In genomic region chr2:25822190-25823117, GRCh38 we compare ENCODE assay signal across 8 cellular contexts. TPM values are rescaled to one million over a fixed set of nuclear protein-coding genes. Genes with fewer than 3 reads are reported as not detected.
DNase-seq lines count a peak whose midpoint lies in the region; ATAC-seq and TF ChIP-seq lines count a peak whose summit lies in the region.

No MANE protein-coding gene starts in this region.

- DNase-seq in NCI-H1105 (lab: John Stamatoyannopoulos, UW): peak; percentile 29
- peak; percentile 54 for DNase-seq in activated effector memory CD4-positive, alpha-beta T cell treated with Interleukin-2 at 50 U/mL for 16 hours
- DNase-seq in head of caudate nucleus: peak; percentile 32 to 90 (median 75)
- peak; percentile 63 for DNase-seq in sigmoid colon
- peak; percentile 58 to 83 for DNase-seq in aorta
- no peak for DNase-seq in amniotic stem cell (lab: John Stamatoyannopoulos, UW)

- TF ChIP-seq EP300 in sigmoid colon (IDR thresholded peaks at IDR 0.05): no peak

- H3K36me3 ChIP-seq in sigmoid colon (no peaks in the 10 kb centered on the region), aorta (ENCODE audit: control insufficient read depth in 1 of 2, insufficient read depth in 2 of 2, low read length in 1 of 2) (no peaks in the 10 kb centered on the region)

- TF ChIP-seq CTCF in sigmoid colon (IDR thresholded peaks at IDR 0.05): no peak

- peak; percentile 73 for ATAC-seq in aorta (ENCODE audit: low FRiP score)
- ATAC-seq in GM18520 (IDR thresholded peaks at IDR 0.05; ENCODE audit: unreplicated experiment): no peak
- no peak for ATAC-seq in GM18498 (IDR thresholded peaks at IDR 0.05; ENCODE audit: unreplicated experiment)

- no peak for TF ChIP-seq POLR2A in sigmoid colon (IDR thresholded peaks at IDR 0.05)

- 36 to 83% methylated on average over 30 of the region's 30 CpGs for WGBS in sigmoid colon, 2 donors
- WGBS in aorta, 2 donors: 22 to 40% methylated on average over 30 of the region's 30 CpGs

- H3K27me3 ChIP-seq in sigmoid colon (no peaks in the 10 kb centered on the region), aorta (ENCODE audit: control insufficient read depth in 1 of 2, insufficient read depth in 2 of 2, low read length in 1 of 2) (no peaks in the 10 kb centered on the region)

- H3K9me3 ChIP-seq in sigmoid colon: no peaks in the 10 kb centered on the region
- H3K9me3 ChIP-seq in aorta (ENCODE audit: control insufficient read depth, low read length): no peaks in the 10 kb centered on the region

- no peaks in the 10 kb centered on the region for H3K4me1 ChIP-seq in sigmoid colon
- H3K4me1 ChIP-seq in aorta (ENCODE audit: control insufficient read depth in 1 of 2, insufficient read depth in 2 of 2, low read length in 2 of 2): no peaks in the 10 kb centered on the region

- H3K27ac ChIP-seq in sigmoid colon: peak overlapping the region in 2 of 4 donors; percentile 4 to 37
- no peak overlapping the region for H3K27ac ChIP-seq in aorta (ENCODE audit: low read depth in 1 of 2, low read length in 2 of 2)

- H3K4me3 ChIP-seq in sigmoid colon (peak overlapping the region in 3 of 4 donors; percentile 19 to 30 (median 29)), aorta (ENCODE audit: low read length in 2 of 2) (no peak overlapping the region)

- intact Hi-C loops in head of caudate nucleus (cut with DNase I): no loop called here
- intact Hi-C loops in sigmoid colon (cut with DNase I): no loop called here
- intact Hi-C loops in aorta (cut with DNase I): no loop called here

RNA-seq across cellular contexts. Expression of gene ASXL2, which starts 55.8 kb away (rescaled TPM):
- 10 to 100 TPM; 10.7 to 15.5 (median 14.4) TPM for total RNA-seq in sigmoid colon
- polyA plus RNA-seq in sigmoid colon: 1 to 10 TPM; 1.8 to 7.1 (median 2.5) TPM
- total RNA-seq in aorta: 10 to 100 TPM; 25.3 to 32.7 TPM
- 1 to 10 TPM; 1.4 to 3.0 TPM for polyA plus RNA-seq in aorta

Comparison
In these comparisons a context has a peak if more than half of its experiments do, and no peak if none do; other contexts are left out.
1. H3K4me3 ChIP-seq: peak in sigmoid colon (3 of 4); none in aorta (0 of 2).